23 cellular contexts compared by ENCODE assay signal in the genomic region with DNA sequence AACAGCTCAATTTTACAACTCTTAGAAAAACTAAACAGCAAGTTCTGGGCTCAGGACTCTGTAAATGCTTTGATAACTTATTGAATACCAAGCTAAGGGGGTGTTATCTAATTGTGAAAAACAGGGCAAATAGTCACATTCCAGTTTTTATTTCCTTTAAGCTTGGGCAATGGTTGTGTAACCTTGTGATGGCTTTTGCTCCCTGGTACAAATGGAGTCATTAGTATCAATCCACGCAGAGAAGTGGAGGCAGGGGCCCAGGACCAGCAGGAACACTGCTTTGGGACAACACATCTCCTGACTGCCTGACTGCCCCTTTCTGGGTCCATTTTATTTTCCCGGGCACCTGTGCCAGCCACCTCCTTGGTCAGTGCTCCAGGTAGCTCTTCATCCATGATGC. TPM values are rescaled to one million over a fixed set of nuclear protein-coding genes. Genes with fewer than 3 reads are reported as not detected.
DNase-seq lines count a peak whose midpoint lies in the region; ATAC-seq, FAIRE-seq and TF ChIP-seq lines count a peak whose summit lies in the region.
"Had no signal": no experiment of that assay in that cellular context is flagged by ENCODE, and none has a peak within 500 bp of the region (broad histone marks: within the 10 kb centered on the region; RNA-seq: fewer than 3 reads in every experiment).

No MANE protein-coding gene starts in this region.

- no peaks in the 10 kb centered on the region for H4K20me1 ChIP-seq in HepG2 (ENCODE audit: insufficient read depth, low read length)
- H4K20me1 ChIP-seq: BLaER1 had no signal

- TF ChIP-seq RAD21 in liver (IDR thresholded peaks at IDR 0.05) (peak in 1 of 2 donors; percentile 30), HepG2 (CRISPR knock-in tag; IDR thresholded peaks at IDR 0.05) (no peak)

- H3K27me3 ChIP-seq in liver (ENCODE audit: control insufficient read depth in 4 of 4, insufficient read depth in 4 of 4, low read length in 3 of 4) (no peaks in the 10 kb centered on the region), HepG2 (ENCODE audit: control insufficient read depth in 1 of 2, insufficient read depth in 2 of 2, low read length in 2 of 2) (peaks cover 0 to 24% of the 10 kb centered on the region in 2 experiments; a peak in 4 of 5 replicates), sigmoid colon (peaks cover 0 to 4% (median 4%) of the 10 kb centered on the region in 3 donors), adrenal gland (no peaks in the 10 kb centered on the region)
- H3K27me3 ChIP-seq: BLaER1 had no signal

- POLR2A ChIA-PET in HepG2 (lab: Yijun Ruan, JAX): no interaction called here

- WGBS in liver: 63% methylated on average over 2 of the region's 2 CpGs
- WGBS in HepG2 (ENCODE audit: low lambda C conversion rate): 22% methylated on average over 2 of the region's 2 CpGs
- whole genome bisulfite sequencing in sigmoid colon, 2 donors: 96 to 97% methylated on average over 2 of the region's 2 CpGs
- 82 to 90% (median 85%) methylated on average over 2 of the region's 2 CpGs for WGBS in adrenal gland, 4 donors

- no peak for FAIRE-seq in HepG2 (lab: Jason Lieb, UNC)
- FAIRE-seq: A204.1, G401.6, GM12892, H54 had no signal

- H3K9ac ChIP-seq in liver (ENCODE audit: low read depth in 1 of 2, low read length in 2 of 2): no peak overlapping the region
- no peak overlapping the region for H3K9ac ChIP-seq in HepG2 (ENCODE audit: insufficient read depth, low read depth, low read length)
- H3K9ac ChIP-seq: BLaER1 had no signal

- H3K27ac ChIP-seq in liver (ENCODE audit: low read depth in 1 of 2, low read length in 2 of 2) (no peak overlapping the region), HepG2 (ENCODE audit: extremely low read length, insufficient read depth, low read length) (no peak overlapping the region), sigmoid colon (no peak overlapping the region), adrenal gland (no peak overlapping the region)
- H3K27ac ChIP-seq: 22Rv1, BLaER1, C4-2B had no signal

- no peaks in the 10 kb centered on the region for H3K79me2 ChIP-seq in HepG2 (ENCODE audit: insufficient read depth, low read length)

- H3K4me2 ChIP-seq in HepG2 (ENCODE audit: low read depth, low read length): no peak overlapping the region
- H3K4me2 ChIP-seq: BLaER1 had no signal

- no peak overlapping the region for H2AFZ ChIP-seq in HepG2 (ENCODE audit: low read length)

- ATAC-seq in HepG2: no peak
- ATAC-seq: CD8-positive, alpha-beta T cell had no signal

- H3K36me3 ChIP-seq in liver (ENCODE audit: control insufficient read depth in 4 of 4, insufficient read depth in 3 of 4, low read depth in 1 of 4, low read length in 3 of 4): no peaks in the 10 kb centered on the region
- no peaks in the 10 kb centered on the region for H3K36me3 ChIP-seq in HepG2 (replicated peaks in 1 of 2; ENCODE audit: control insufficient read depth in 1 of 2, insufficient read depth in 2 of 2, low read length in 2 of 2)
- no peaks in the 10 kb centered on the region for H3K36me3 ChIP-seq in sigmoid colon
- H3K36me3 ChIP-seq in adrenal gland (replicated peaks in 1 of 2): no peaks in the 10 kb centered on the region
- H3K36me3 ChIP-seq: BLaER1, HAP-1 had no signal

- H3K9me3 ChIP-seq in liver (ENCODE audit: control insufficient read depth in 4 of 4, low read length in 3 of 4): no peaks in the 10 kb centered on the region
- H3K9me3 ChIP-seq in HepG2 (ENCODE audit: low read length): no peaks in the 10 kb centered on the region
- no peaks in the 10 kb centered on the region for H3K9me3 ChIP-seq in sigmoid colon
- no peaks in the 10 kb centered on the region for H3K9me3 ChIP-seq in adrenal gland (replicated peaks in 1 of 3)
- H3K9me3 ChIP-seq: BLaER1, Caco-2, HAP-1 had no signal

- peak; percentile 19 for DNase-seq in activated effector memory CD4-positive, alpha-beta T cell treated with anti-CD3 and anti-CD28 coated beads, Interleukin-2, amount 50 U/mL, for 16 hours
- no peak for DNase-seq in activated effector memory CD4-positive, alpha-beta T cell treated with Interleukin-2 at 50 U/mL for 16 hours
- DNase-seq in HepG2 (ENCODE audit: low spot score): no peak
- DNase-seq in sigmoid colon: peak; percentile 48
- no peak for DNase-seq in NCI-H1436 treated with DMSO at 0.1 percent for 48 hours (lab: John Stamatoyannopoulos, UW)
- DNase-seq in amniotic stem cell (lab: John Stamatoyannopoulos, UW): no peak
- DNase-seq in adrenal gland: no peak
- DNase-seq: Caco-2; CD4-positive, CD25-positive, alpha-beta regulatory T cell; CD8-positive, alpha-beta T cell; DMS153; DND-41; GOT3; HFFc6 had no signal

- TF ChIP-seq POLR2A in HepG2 (IDR thresholded peaks at IDR 0.05; ENCODE audit: insufficient read depth in 1 of 2, low read depth in 2 of 2, low read length in 2 of 2): no peak
- no peak for TF ChIP-seq POLR2A in sigmoid colon (IDR thresholded peaks at IDR 0.05)
- no peak for TF ChIP-seq POLR2A in adrenal gland (IDR thresholded peaks at IDR 0.05)

- peaks cover 2 to 5% (median 3%) of the 10 kb centered on the region in 4 donors for H3K4me1 ChIP-seq in liver (ENCODE audit: control insufficient read depth in 4 of 4, insufficient read depth in 4 of 4, low read length in 3 of 4)
- no peaks in the 10 kb centered on the region for H3K4me1 ChIP-seq in HepG2 (ENCODE audit: insufficient read depth, low read length)
- H3K4me1 ChIP-seq in sigmoid colon: peaks cover 0 to 8% (median 6%) of the 10 kb centered on the region in 4 donors
- H3K4me1 ChIP-seq in adrenal gland (replicated peaks in 1 of 2): peaks cover 0 to 2% of the 10 kb centered on the region in 2 donors
- H3K4me1 ChIP-seq: Caco-2, HAP-1 had no signal

- intact Hi-C loops in HepG2 (cut with micrococcal nuclease; ENCODE audit: unreplicated experiment): no loop called here
- intact Hi-C loops in sigmoid colon (cut with DNase I): no loop called here
- intact Hi-C loops in adrenal gland (cut with DNase I): no loop called here

- no peak overlapping the region for H3K4me3 ChIP-seq in liver (ENCODE audit: low read depth in 1 of 3, low read length in 3 of 3)
- H3K4me3 ChIP-seq in HepG2 (replicated peaks in 1 of 3; ENCODE audit: insufficient read depth in 1 of 3, low read depth in 2 of 3, low read length in 3 of 3): no peak overlapping the region
- H3K4me3 ChIP-seq in sigmoid colon: no peak overlapping the region
- H3K4me3 ChIP-seq in adrenal gland: no peak overlapping the region
- H3K4me3 ChIP-seq: BLaER1, HAP-1 had no signal

- in situ Hi-C loops in HepG2 (cut with HindIII; ENCODE audit: extremely low pct_ligation_motif_present, low pct_unique_long_range_greater_than_20kb): no loop called here

- CTCF ChIA-PET in HepG2 (lab: Yijun Ruan, JAX; ENCODE audit: low intra/inter-chr PET ratio, low total read pairs): no interaction called here

- TF ChIP-seq EP300 in HepG2 (IDR thresholded peaks at IDR 0.05; ENCODE audit: low read depth in 2 of 2, low read length in 2 of 2) (no peak), HepG2 (CRISPR knock-in tag; IDR thresholded peaks at IDR 0.05; ENCODE audit: borderline replicate concordance) (no peak), sigmoid colon (IDR thresholded peaks at IDR 0.05) (no peak)

- BruUV-seq in HepG2 (replicated peaks; lab: Mats Ljungman, UMichigan): no TSS peak

- TF ChIP-seq CTCF in liver (IDR thresholded peaks at IDR 0.05; ENCODE audit: low read depth, low read length, missing input control) (no peak), HepG2 (CRISPR knock-in tag; IDR thresholded peaks at IDR 0.05) (no peak), sigmoid colon (IDR thresholded peaks at IDR 0.05) (no peak), adrenal gland (IDR thresholded peaks at IDR 0.05) (no peak)

TF ChIP-seq in liver, 16 proteins besides CTCF, POLR2A, EP300 and RAD21 (continues in another document):
- TF ChIP-seq MAX (IDR thresholded peaks at IDR 0.05) (peak; percentile 47), HNF4A (conservative IDR thresholded peaks at IDR 0.05) (peak; percentile 94 to 97), RXRA (IDR thresholded peaks at IDR 0.05) (peak; percentile 35 to 78)

RNA-seq across cellular contexts. Expression of gene PRKAG2, which starts 5.8 kb away (rescaled TPM):
- 10 to 100 TPM in 1 of 2 donors, 1 to 10 TPM in 1; 3.6 to 25.1 TPM for total RNA-seq in liver
- polyA plus RNA-seq in liver: 10 to 100 TPM; 11.5 to 22.2 TPM
- 1.1 and 1.3 TPM in 2 replicates for total RNA-seq in HepG2 (2016; rRNA removed; fragmentation: Illumina TruSeq; extraction: Trizol)
- 1.3 and 1.8 TPM in 2 replicates for total RNA-seq in HepG2 (2016; cell fraction: cytosol; rRNA removed; fragmentation: Illumina TruSeq; extraction: Trizol; ENCODE audit: low read depth)
- total RNA-seq in HepG2 (2016; cell fraction: insoluble cytoplasmic fraction; rRNA removed; fragmentation: Illumina TruSeq; extraction: Trizol): 1.2 and 1.3 TPM in 2 replicates
- total RNA-seq in HepG2 (2016; cell fraction: membrane; rRNA removed; fragmentation: Illumina TruSeq; extraction: Trizol): 2.2 and 2.3 TPM in 2 replicates
- 0.78 TPM in 2 replicates for total RNA-seq in HepG2 (2016; cell fraction: nucleus; rRNA removed; fragmentation: Illumina TruSeq; extraction: Trizol)
- polyA plus RNA-seq in HepG2 (2011; rRNA removed): 0.85 and 0.90 TPM in 2 replicates
- polyA plus RNA-seq in HepG2 (2011; cell fraction: cytosol; rRNA removed): 0.47 and 0.62 TPM in 2 replicates
- polyA plus RNA-seq in HepG2 (2011; cell fraction: nucleus; rRNA removed): 0.83 and 1.2 TPM in 2 replicates
- 0.30 and 0.45 TPM in 2 replicates for polyA plus RNA-seq in HepG2 (2012)
- 2.1 and 2.9 TPM in 2 replicates for polyA plus RNA-seq in HepG2 (2016; cell fraction: cytosol; fragmentation: Illumina TruSeq; extraction: Trizol; ENCODE audit: low read depth)
- polyA plus RNA-seq in HepG2 (2016; cell fraction: insoluble cytoplasmic fraction; fragmentation: Illumina TruSeq; extraction: Trizol; ENCODE audit: low read depth): 1.7 and 2.3 TPM in 2 replicates
- polyA plus RNA-seq in HepG2 (2016; cell fraction: membrane; fragmentation: Illumina TruSeq; extraction: Trizol; ENCODE audit: low read depth): 3.3 and 3.5 TPM in 2 replicates
- 2.0 and 3.4 TPM in 2 replicates for polyA plus RNA-seq in HepG2 (2016; cell fraction: nucleus; fragmentation: Illumina TruSeq; extraction: Trizol; ENCODE audit: insufficient read depth, low read depth)
- polyA minus RNA-seq in HepG2 (2011; rRNA and poly(A)+ RNA removed; ENCODE audit: low replicate concordance): 0.20 and 0.87 TPM in 2 replicates
- polyA minus RNA-seq in HepG2 (2011; cell fraction: cytosol; rRNA and poly(A)+ RNA removed): not detected in 2 replicates
- 0.75 and 0.77 TPM in 2 replicates for polyA minus RNA-seq in HepG2 (2011; cell fraction: nucleus; rRNA and poly(A)+ RNA removed)
- total RNA-seq in sigmoid colon: 10 to 100 TPM; 37.1 to 51.2 (median 40.1) TPM
- 10 to 100 TPM; 19.2 to 31.9 (median 29.4) TPM for polyA plus RNA-seq in sigmoid colon
- total RNA-seq in adrenal gland: 10 to 100 TPM in 5 of 8 donors, 1 to 10 TPM in 3; 5.8 to 17.2 (median 12.4) TPM
- polyA plus RNA-seq in adrenal gland: 10 to 100 TPM in 1 of 3 donors, 1 to 10 TPM in 2; 7.8 to 17.3 (median 9.6) TPM

Comparison
In these comparisons a context has a peak if more than half of its experiments do, and no peak if none do; other contexts are left out.
1. DNase-seq: peak in activated effector memory CD4-positive, alpha-beta T cell treated with anti-CD3 and anti-CD28 coated beads, Interleukin-2, amount 50 U/mL, for 16 hours (single experiment) and sigmoid colon (single experiment); none in activated effector memory CD4-positive, alpha-beta T cell treated with Interleukin-2 at 50 U/mL for 16 hours (single experiment), HepG2 (single experiment), NCI-H1436 treated with DMSO at 0.1 percent for 48 hours (single experiment), amniotic stem cell (single experiment) and adrenal gland (0 of 7).